14 cellular contexts compared by ENCODE assay signal in the genomic region with DNA sequence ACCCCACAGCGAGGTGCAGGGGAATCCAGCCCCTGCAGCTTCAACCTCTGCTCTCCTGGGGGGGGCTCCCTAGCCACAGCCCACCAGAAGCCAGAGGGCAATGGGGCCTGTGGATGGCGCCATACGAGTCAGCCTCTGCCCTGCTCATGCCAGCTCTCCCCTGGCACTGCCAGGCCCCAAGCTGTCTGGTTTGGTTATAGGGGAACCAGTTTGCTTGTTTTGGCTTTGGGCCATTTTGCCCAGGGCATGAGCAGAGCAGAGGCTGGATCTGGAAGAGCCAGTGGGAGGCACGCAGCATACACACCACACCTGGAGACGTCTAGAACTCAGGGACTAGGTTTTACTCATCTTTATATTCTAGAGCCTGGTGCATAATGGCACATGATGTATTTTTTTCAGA.
DNase-seq lines count a peak whose midpoint lies in the region; ATAC-seq and TF ChIP-seq lines count a peak whose summit lies in the region.
"Had no signal": no experiment of that assay in that cellular context is flagged by ENCODE, and none has a peak within 500 bp of the region (broad histone marks: within the 10 kb centered on the region; RNA-seq: fewer than 3 reads in every experiment).

No MANE protein-coding gene starts in this region.

- H3K4ac ChIP-seq in H9 (ENCODE audit: low read depth, low read length), result no peak overlapping the region

- H3K36me3 Mint-ChIP-seq in H9 (ENCODE audit: insufficient read depth in 1 of 3, low read depth in 3 of 3), result peaks cover 5 to 17% (median 7%) of the 10 kb centered on the region in 3 experiments

- no peak overlapping the region for H4K5ac ChIP-seq in H9 (ENCODE audit: insufficient read length, low read depth, low read length)

- WGBS in H9 (ENCODE audit: extremely low coverage, insufficient read length, low lambda C conversion rate), result no CpG with 5 or more reads among the region's 5 CpGs

- H3K4me1 ChIP-seq in mucosa of descending colon (ENCODE audit: low read depth), result no peaks in the 10 kb centered on the region
- H3K4me1 ChIP-seq in H9 (ENCODE audit: insufficient read depth, low read length), result no peaks in the 10 kb centered on the region

- H3K27me3 ChIP-seq in dorsolateral prefrontal cortex (no peaks in the 10 kb centered on the region), H9 (ENCODE audit: insufficient read depth, low read length) (no peaks in the 10 kb centered on the region)

- H3K27ac ChIP-seq in dorsolateral prefrontal cortex (peak overlapping the region; percentile 67 to 100 (median 99)), H9 (ENCODE audit: insufficient read length, low read depth, low read length) (no peak overlapping the region)

- H2AFZ ChIP-seq in H9 (ENCODE audit: low read length), result no peak overlapping the region

- peak overlapping the region in 13 of 59 donors; percentile 4 to 54 (median 45) for H3K4me3 ChIP-seq in dorsolateral prefrontal cortex
- no peak overlapping the region for H3K4me3 ChIP-seq in mucosa of descending colon
- H3K4me3 ChIP-seq: skin epidermis had no signal

- H3K4me2 ChIP-seq in H9 (ENCODE audit: insufficient read depth, insufficient read length, low read length), result no peak overlapping the region

- H3K23me2 ChIP-seq in H9 (ENCODE audit: insufficient read length, low read depth, low read length, poor library complexity, severe bottlenecking), result no peaks in the 10 kb centered on the region

- no peak overlapping the region for H2BK12ac ChIP-seq in H9 (ENCODE audit: insufficient read length, low read depth, low read length)

- H3K27ac Mint-ChIP-seq in H9, result no peak overlapping the region
- H3K27ac Mint-ChIP-seq: activated naive CD8-positive, alpha-beta T cell treated with anti-CD3 and anti-CD28 coated beads, Interleukin-2, amount 50 U/mL, for 24 hours had no signal

- H2BK120ac ChIP-seq in H9 (ENCODE audit: low read depth, low read length, poor library complexity, severe bottlenecking), result no peak overlapping the region

- H3K9me3 ChIP-seq in mucosa of descending colon, result no peaks in the 10 kb centered on the region
- H3K9me3 ChIP-seq in H9 (ENCODE audit: control insufficient read depth, low read depth, low read length), result no peaks in the 10 kb centered on the region

- H2BK15ac ChIP-seq in H9 (ENCODE audit: low read depth, low read length), result no peak overlapping the region

- intact Hi-C loops in dorsolateral prefrontal cortex (cut with DNase I) (loop anchor here (5.0 kb wide), 1 partner anchor 69 kb away; no protein-coding TSS in a partner anchor), mucosa of descending colon (cut with DNase I, micrococcal nuclease) (no loop called here), sciatic nerve (cut with DNase I) (no loop called here)

- peak; percentile 68 for DNase-seq in DMS153 (lab: John Stamatoyannopoulos, UW)
- DNase-seq in NCI-H1105 (lab: John Stamatoyannopoulos, UW), result peak; percentile 54
- peak in 8 of 10 donors; percentile 58 to 72 (median 67) for DNase-seq in dorsolateral prefrontal cortex
- DNase-seq in mucosa of descending colon, result no peak
- DNase-seq in H9, result no peak
- DNase-seq in sciatic nerve (ENCODE audit: low spot score), result no peak
- DNase-seq: activated CD8-positive, alpha-beta memory T cell treated with anti-CD3 and anti-CD28 coated beads, Interleukin-2, amount 10 ng/mL, durations not matched to agents 7 days and 5 days; activated naive CD8-positive, alpha-beta T cell treated with anti-CD3 and anti-CD28 coated beads, Interleukin-2, amount 50 U/mL, for 24 hours; CD4-positive, alpha-beta memory T cell; HCEC 1CT had no signal

- H3K4me1 Mint-ChIP-seq in H9, result peaks cover 3 to 10% of the 10 kb centered on the region in 2 experiments; a peak in 3 of 4 replicates

- H2BK20ac ChIP-seq in H9 (ENCODE audit: low read depth, low read length, poor library complexity, severe bottlenecking), result no peak overlapping the region

- H3K9me3 Mint-ChIP-seq in H9, result peaks cover 22 to 27% of the 10 kb centered on the region in 2 experiments

- no peak overlapping the region for H3K14ac ChIP-seq in H9 (ENCODE audit: insufficient read depth, low read length)

- H3K56ac ChIP-seq in H9 (ENCODE audit: insufficient read length, low read depth, low read length), result no peak overlapping the region

- H4K91ac ChIP-seq in H9 (ENCODE audit: insufficient read length, low read depth, low read length), result no peak overlapping the region

- no peaks in the 10 kb centered on the region for H4K20me1 ChIP-seq in H9 (ENCODE audit: control insufficient read depth, insufficient read depth, insufficient read length)

- H3K9ac ChIP-seq in H9 (ENCODE audit: extremely low read depth, insufficient read length, low read length), result no peak overlapping the region

- H3K79me1 ChIP-seq in H9 (ENCODE audit: insufficient read depth, low read depth, low read length, poor library complexity, severe bottlenecking), result no peaks in the 10 kb centered on the region

- H4K8ac ChIP-seq in H9 (replicated peaks; ENCODE audit: insufficient read length, low read depth, low read length), result no peak overlapping the region

- H3K36me3 ChIP-seq in mucosa of descending colon (ENCODE audit: low read depth), result no peaks in the 10 kb centered on the region

- TF ChIP-seq CTCF in dorsolateral prefrontal cortex (IDR thresholded peaks at IDR 0.05 in 54 of 56, conservative IDR thresholded peaks at IDR 0.05 in 2 of 56; ENCODE audit: low read depth in 1 of 56, partially characterized antibody in 56 of 56), result peak in 17 of 56 donors; percentile 3 to 47 (median 23)
- no peak for TF ChIP-seq CTCF in mucosa of descending colon (IDR thresholded peaks at IDR 0.05)
- no peak for TF ChIP-seq CTCF in H9 (conservative IDR thresholded peaks at IDR 0.05)

- no peaks in the 10 kb centered on the region for H3K79me2 ChIP-seq in H9 (ENCODE audit: insufficient read depth, low read length)

- H3K18ac ChIP-seq in H9 (ENCODE audit: insufficient read length, low read depth, low read length), result no peak overlapping the region

- peaks cover 2% of the 10 kb centered on the region; the same call in 1 of the 2 replicates for H3K27me3 Mint-ChIP-seq in H9 (ENCODE audit: low read depth)
- H3K27me3 Mint-ChIP-seq: activated CD8-positive, alpha-beta memory T cell treated with anti-CD3 and anti-CD28 coated beads, Interleukin-2, amount 10 ng/mL, durations not matched to agents 7 days and 5 days had no signal

- no peak overlapping the region for H3K4me3 Mint-ChIP-seq in H9
- H3K4me3 Mint-ChIP-seq: activated CD8-positive, alpha-beta memory T cell treated with anti-CD3 and anti-CD28 coated beads, Interleukin-2, amount 10 ng/mL, durations not matched to agents 7 days and 5 days; activated naive CD8-positive, alpha-beta T cell treated with anti-CD3 and anti-CD28 coated beads, Interleukin-2, amount 50 U/mL, for 24 hours; T-helper 2 cell treated with Interferon-gamma antibody and Interleukin-4, amounts not matched to agents 5 μg/mL and 100 μg/mL, for 36 hours had no signal

- no peak overlapping the region for H3T11ph ChIP-seq in H9 (ENCODE audit: low read length)

- H3K23ac ChIP-seq in H9 (ENCODE audit: insufficient read length, low read depth, low read length), result no peak overlapping the region

- ATAC-seq in mucosa of descending colon (peak; percentile 21), GM19463 (IDR thresholded peaks at IDR 0.05; ENCODE audit: unreplicated experiment) (no peak), sciatic nerve (no peak), GM18873 (IDR thresholded peaks at IDR 0.05; ENCODE audit: low FRiP score, unreplicated experiment) (no peak)
- ATAC-seq: activated CD8-positive, alpha-beta memory T cell treated with anti-CD3 and anti-CD28 coated beads, Interleukin-2, amount 10 ng/mL, durations not matched to agents 7 days and 5 days; activated naive CD8-positive, alpha-beta T cell treated with anti-CD3 and anti-CD28 coated beads, Interleukin-2, amount 50 U/mL, for 24 hours had no signal

- H2BK5ac ChIP-seq in H9 (ENCODE audit: insufficient read length, low read length), result no peak overlapping the region

- no peak overlapping the region for H2AK5ac ChIP-seq in H9 (ENCODE audit: insufficient read length, low read length)

Comparison
In these comparisons a context has a peak if more than half of its experiments do, and no peak if none do; other contexts are left out.
1. DNase-seq: peak in DMS153 (single experiment), NCI-H1105 (single experiment) and dorsolateral prefrontal cortex (8 of 10); none in mucosa of descending colon (0 of 3), H9 (single experiment) and sciatic nerve (single experiment).
2. intact Hi-C loops: an anchor here in dorsolateral prefrontal cortex (5.0 kb wide); none called in mucosa of descending colon and sciatic nerve.